ENCODE assay signal across 17 cellular contexts in the genomic region with DNA sequence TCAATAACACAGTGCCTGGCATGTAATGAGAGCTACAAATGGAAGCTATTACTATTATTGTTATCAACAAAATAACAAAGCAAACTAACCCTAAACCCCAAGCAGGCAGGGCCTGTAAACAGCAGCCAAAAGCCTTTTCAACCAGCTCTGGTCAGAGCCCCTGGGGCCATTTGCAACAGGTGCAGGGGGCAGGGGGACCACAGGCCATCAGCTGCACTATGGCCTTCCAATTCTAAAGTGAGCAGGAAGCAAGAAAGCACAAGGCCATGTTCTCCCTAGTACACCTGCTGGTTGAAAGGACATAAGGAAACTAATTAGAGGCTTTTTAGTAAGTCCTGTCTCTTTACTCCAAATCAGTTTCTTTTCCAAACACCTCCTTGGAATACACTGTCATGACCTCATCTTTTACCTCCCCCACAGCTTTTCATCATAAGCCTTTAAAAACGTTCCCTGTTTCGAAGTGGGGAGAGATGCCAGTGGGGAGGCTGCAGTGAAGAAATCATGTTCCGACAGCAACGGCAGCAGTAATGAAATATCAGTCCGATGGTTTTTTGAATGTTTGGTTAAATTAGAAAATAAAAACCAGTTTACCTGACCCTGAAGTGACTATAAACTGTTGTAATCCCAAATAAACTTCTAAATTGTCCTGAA.
A peak's percentile ranks its signal among the peaks of the same experiment; 100 is the strongest.
DNase-seq lines count a peak whose midpoint lies in the region; ATAC-seq lines count a peak whose summit lies in the region.
"Had no signal": no experiment of that assay in that cellular context is flagged by ENCODE, and none has a peak within 500 bp of the region (broad histone marks: within the 10 kb centered on the region; RNA-seq: fewer than 3 reads in every experiment).

No MANE protein-coding gene starts in this region.

- ATAC-seq in activated naive CD8-positive, alpha-beta T cell treated with anti-CD3 and anti-CD28 coated beads, Interleukin-2, amount 50 U/mL, for 24 hours, result no peak

- no peak for DNase-seq in activated naive CD8-positive, alpha-beta T cell treated with anti-CD3 and anti-CD28 coated beads, Interleukin-2, amount 50 U/mL, for 24 hours
- no peak for DNase-seq in H7
- DNase-seq in occipital lobe (lab: John Stamatoyannopoulos, UW), result no peak
- DNase-seq in DMS 273 (lab: John Stamatoyannopoulos, UW; ENCODE audit: unreplicated experiment), result no peak
- DNase-seq: CD4-positive, alpha-beta T cell; KG1; NCI-H1105 treated with DMSO at 0.1 percent for 48 hours; NCI-H187; NCI-H2107; NCI-H2227 treated with DMSO at 0.1 percent for 48 hours; NCI-H510A treated with DMSO at 0.1 percent for 48 hours; NCI-H82; OCI-M1; SIG-M5 had no signal

- no peak overlapping the region for H3K9ac ChIP-seq in muscle layer of colon (ENCODE audit: low read length)

- peaks cover 21% of the 10 kb centered on the region for H3K4me1 ChIP-seq in muscle layer of colon (ENCODE audit: insufficient read depth, low read length)

- H3K4me1 Mint-ChIP-seq in activated naive CD8-positive, alpha-beta T cell (ENCODE audit: low read depth), result peaks cover 20% of the 10 kb centered on the region
- H3K4me1 Mint-ChIP-seq in activated naive CD8-positive, alpha-beta T cell treated with anti-CD3 and anti-CD28 coated beads, Interleukin-2, amount 50 U/mL, for 24 hours, result peaks cover 30% of the 10 kb centered on the region

- H3K4me3 ChIP-seq in muscle layer of colon (ENCODE audit: low read depth in 1 of 2, low read length in 2 of 2) (no peak overlapping the region), skin epidermis (no peak overlapping the region), H7 (ENCODE audit: insufficient read depth, low read depth, low read length) (no peak overlapping the region)

- H3K27ac ChIP-seq in muscle layer of colon (ENCODE audit: low read depth, low read length) (peak overlapping the region; percentile 24), skin epidermis (peak overlapping the region in 12 of 21 experiments; percentile 2 to 85 (median 40))

- H3K27ac Mint-ChIP-seq in activated naive CD8-positive, alpha-beta T cell, result peak overlapping the region; percentile 34
- no peak overlapping the region for H3K27ac Mint-ChIP-seq in activated naive CD8-positive, alpha-beta T cell treated with anti-CD3 and anti-CD28 coated beads, Interleukin-2, amount 50 U/mL, for 24 hours
- H3K27ac Mint-ChIP-seq: CD4-positive, alpha-beta T cell had no signal

- no peaks in the 10 kb centered on the region for H3K9me3 ChIP-seq in muscle layer of colon (ENCODE audit: low read length)

- H3K27me3 ChIP-seq in muscle layer of colon (ENCODE audit: control insufficient read depth in 1 of 2, insufficient read depth in 2 of 2, low read length in 2 of 2) (no peaks in the 10 kb centered on the region), H7 (ENCODE audit: control insufficient read depth, insufficient read depth, low read length) (no peaks in the 10 kb centered on the region)

- peaks cover 63% of the 10 kb centered on the region for H3K36me3 ChIP-seq in muscle layer of colon (ENCODE audit: insufficient read depth, low read length)
- H3K36me3 ChIP-seq in H7 (replicated peaks; ENCODE audit: control insufficient read depth, insufficient read depth, low read length), result peaks cover 32% of the 10 kb centered on the region

- H3K36me3 Mint-ChIP-seq in activated naive CD8-positive, alpha-beta T cell, result peaks cover 1% of the 10 kb centered on the region
- peaks cover 80% of the 10 kb centered on the region for H3K36me3 Mint-ChIP-seq in activated naive CD8-positive, alpha-beta T cell treated with anti-CD3 and anti-CD28 coated beads, Interleukin-2, amount 50 U/mL, for 24 hours (ENCODE audit: low read depth)

- H3K27me3 Mint-ChIP-seq in activated naive CD8-positive, alpha-beta T cell, result no peaks in the 10 kb centered on the region
- H3K27me3 Mint-ChIP-seq in activated naive CD8-positive, alpha-beta T cell treated with anti-CD3 and anti-CD28 coated beads, Interleukin-2, amount 50 U/mL, for 24 hours, result no peaks in the 10 kb centered on the region
- H3K27me3 Mint-ChIP-seq: CD4-positive, alpha-beta T cell had no signal

- no peak overlapping the region for H3K4me3 Mint-ChIP-seq in activated naive CD8-positive, alpha-beta T cell
- no peak overlapping the region for H3K4me3 Mint-ChIP-seq in activated naive CD8-positive, alpha-beta T cell treated with anti-CD3 and anti-CD28 coated beads, Interleukin-2, amount 50 U/mL, for 24 hours
- H3K4me3 Mint-ChIP-seq: CD4-positive, alpha-beta T cell had no signal

- H3K9me3 Mint-ChIP-seq in activated naive CD8-positive, alpha-beta T cell (ENCODE audit: low read depth), result no peaks in the 10 kb centered on the region
- no peaks in the 10 kb centered on the region for H3K9me3 Mint-ChIP-seq in activated naive CD8-positive, alpha-beta T cell treated with anti-CD3 and anti-CD28 coated beads, Interleukin-2, amount 50 U/mL, for 24 hours
- H3K9me3 Mint-ChIP-seq: CD4-positive, alpha-beta T cell had no signal
